ENCODE assay signal across 18 cellular contexts in genomic region chr4:53573696-53574095, GRCh38. TPM values are rescaled to one million over a fixed set of nuclear protein-coding genes. Genes with fewer than 3 reads are reported as not detected.
"Had no signal": no experiment of that assay in that cellular context is flagged by ENCODE, and none has a peak within 500 bp of the region (broad histone marks: within the 10 kb centered on the region; RNA-seq: fewer than 3 reads in every experiment).

No MANE protein-coding gene starts in this region.

- H3K27me3 ChIP-seq: breast epithelium, heart left ventricle, right atrium auricular region had no signal

- FAIRE-seq: frontal cortex had no signal

- H3K27ac ChIP-seq: breast epithelium, heart left ventricle, right atrium auricular region, skin epidermis had no signal

- H3K4me1 ChIP-seq: breast epithelium, right atrium auricular region had no signal

- ATAC-seq: heart left ventricle; natural killer cell treated with Interleukin-12 subunit alpha and Interleukin-12 subunit beta and Interleukin-15 and Interleukin-18, amount 100 ng/mL, for 72 hours; stimulated activated naive CD8-positive, alpha-beta T cell treated with anti-CD3 and anti-CD28 coated beads, Interleukin-15, Interleukin-2, amounts not matched to agents 100 U/mL and 50 U/mL, for 24 hours had no signal

- H3K4me3 ChIP-seq: breast epithelium, heart left ventricle, right atrium auricular region, skin epidermis had no signal

- H3K36me3 ChIP-seq: breast epithelium, heart left ventricle, right atrium auricular region had no signal

- DNase-seq: activated naive CD4-positive, alpha-beta T cell treated with Interleukin-2 at 50 U/mL for 16 hours; anterior cingulate cortex; cerebellar nuclear complex; effector memory CD4-positive, alpha-beta T cell; heart left ventricle; immature natural killer cell; nucleus accumbens; posterior cingulate gyrus; stimulated activated CD4-positive, alpha-beta T cell treated with anti-CD3 and anti-CD28 coated beads, Interleukin-4, amount 100 ng/mL, for 4 hours; stimulated activated CD8-positive, alpha-beta memory T cell treated with anti-CD3 and anti-CD28 coated beads, Interleukin-4, amount 100 ng/mL, for 48 hours; stimulated activated naive CD8-positive, alpha-beta T cell treated with anti-CD3 and anti-CD28 coated beads, Interleukin-15, Interleukin-2, amounts not matched to agents 100 U/mL and 50 U/mL, for 24 hours; trophoblast cell had no signal

- H3K9me3 ChIP-seq: breast epithelium, heart left ventricle, right atrium auricular region had no signal

RNA-seq across cellular contexts. Expression of gene LNX1, which starts 17.6 kb away (rescaled TPM):
- total RNA-seq: activated CD8-positive, alpha-beta memory T cell treated with anti-CD3 and anti-CD28 coated beads for 36 hours; natural killer cell treated with Interleukin-12 subunit alpha and Interleukin-12 subunit beta and Interleukin-15 and Interleukin-18, amount 100 ng/mL, for 72 hours had no signal
